In genomic region chrX:110384490-110384889, GRCh38 we compare ENCODE assay signal across 2 cellular contexts.
TF ChIP-seq lines count a peak whose summit lies in the region.

No MANE protein-coding gene starts in this region.

TF ChIP-seq in SK-N-SH, 30 proteins besides CTCF, POLR2A, EP300 and RAD21 (continued from another document):
- TF ChIP-seq RFX5 (IDR thresholded peaks at IDR 0.05; ENCODE audit: low read length) = no peak
- no peak for TF ChIP-seq NFIC (IDR thresholded peaks at IDR 0.05; ENCODE audit: borderline replicate concordance)
- TF ChIP-seq RCOR1 (IDR thresholded peaks at IDR 0.05; ENCODE audit: low read length) = no peak
- TF ChIP-seq YY1 (IDR thresholded peaks at IDR 0.05; ENCODE audit: low read depth) = no peak
- peak; percentile 28 for TF ChIP-seq JUND (IDR thresholded peaks at IDR 0.05)
- TF ChIP-seq ELF1 (IDR thresholded peaks at IDR 0.05) = no peak
- peak; percentile 33; the same call in 1 of the 2 replicates for TF ChIP-seq FOSL2 (IDR thresholded peaks at IDR 0.05; ENCODE audit: borderline replicate concordance, low read depth)
- TF ChIP-seq, protein P1, sequence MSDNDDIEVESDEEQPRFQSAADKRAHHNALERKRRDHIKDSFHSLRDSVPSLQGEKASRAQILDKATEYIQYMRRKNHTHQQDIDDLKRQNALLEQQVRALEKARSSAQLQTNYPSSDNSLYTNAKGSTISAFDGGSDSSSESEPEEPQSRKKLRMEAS (IDR thresholded peaks at IDR 0.05; ENCODE audit: low read depth) = no peak
- no peak for TF ChIP-seq POLR2AphosphoS5 (IDR thresholded peaks at IDR 0.05; ENCODE audit: low read depth, low read length)
- no peak for TF ChIP-seq SIN3A (IDR thresholded peaks at IDR 0.05; ENCODE audit: borderline replicate concordance, low read depth, low read length)
- no peak for TF ChIP-seq FOXM1 (IDR thresholded peaks at IDR 0.05; ENCODE audit: low read depth)
- no peak for TF ChIP-seq TCF12 (IDR thresholded peaks at IDR 0.05)
- no peak for TF ChIP-seq MEF2A (IDR thresholded peaks at IDR 0.05; ENCODE audit: borderline replicate concordance, low read depth)

TF ChIP-seq in SK-N-SH treated with all-trans-retinoic acid at 6 μM for 48 hours, 23 proteins besides CTCF, POLR2A, EP300 and RAD21:
- TF ChIP-seq, protein P2, sequence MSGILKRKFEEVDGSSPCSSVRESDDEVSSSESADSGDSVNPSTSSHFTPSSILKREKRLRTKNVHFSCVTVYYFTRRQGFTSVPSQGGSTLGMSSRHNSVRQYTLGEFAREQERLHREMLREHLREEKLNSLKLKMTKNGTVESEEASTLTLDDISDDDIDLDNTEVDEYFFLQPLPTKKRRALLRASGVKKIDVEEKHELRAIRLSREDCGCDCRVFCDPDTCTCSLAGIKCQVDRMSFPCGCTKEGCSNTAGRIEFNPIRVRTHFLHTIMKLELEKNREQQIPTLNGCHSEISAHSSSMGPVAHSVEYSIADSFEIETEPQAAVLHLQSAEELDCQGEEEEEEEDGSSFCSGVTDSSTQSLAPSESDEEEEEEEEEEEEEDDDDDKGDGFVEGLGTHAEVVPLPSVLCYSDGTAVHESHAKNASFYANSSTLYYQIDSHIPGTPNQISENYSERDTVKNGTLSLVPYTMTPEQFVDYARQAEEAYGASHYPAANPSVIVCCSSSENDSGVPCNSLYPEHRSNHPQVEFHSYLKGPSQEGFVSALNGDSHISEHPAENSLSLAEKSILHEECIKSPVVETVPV (CRISPR knock-in tag; IDR thresholded peaks at IDR 0.05) = no peak
- TF ChIP-seq ZC3H10 (CRISPR knock-in tag; IDR thresholded peaks at IDR 0.05) (no peak), RARB (CRISPR knock-in tag; IDR thresholded peaks at IDR 0.05) (no peak), ISL1 (CRISPR knock-in tag; IDR thresholded peaks at IDR 0.05) (no peak), TSHZ2 (CRISPR knock-in tag; IDR thresholded peaks at IDR 0.05) (no peak), CSDC2 (CRISPR knock-in tag; IDR thresholded peaks at IDR 0.05) (no peak), GLIS3 (CRISPR knock-in tag; IDR thresholded peaks at IDR 0.05) (no peak), ZNF70 (CRISPR knock-in tag; IDR thresholded peaks at IDR 0.05) (no peak), ZFP3 (CRISPR knock-in tag; IDR thresholded peaks at IDR 0.05) (no peak), ZNF565 (CRISPR knock-in tag; conservative IDR thresholded peaks at IDR 0.05; ENCODE audit: low read depth) (no peak), TCF4 (CRISPR knock-in tag; IDR thresholded peaks at IDR 0.05; ENCODE audit: borderline replicate concordance) (no peak), CREB5 (CRISPR knock-in tag; IDR thresholded peaks at IDR 0.05; ENCODE audit: low read depth) (no peak), ARNTL (CRISPR knock-in tag; IDR thresholded peaks at IDR 0.05; ENCODE audit: borderline replicate concordance, low read depth) (no peak), PPARA (CRISPR knock-in tag; IDR thresholded peaks at IDR 0.05; ENCODE audit: borderline replicate concordance) (no peak), PATZ1 (CRISPR knock-in tag; IDR thresholded peaks at IDR 0.05; ENCODE audit: borderline replicate concordance) (no peak), BACH2 (CRISPR knock-in tag; IDR thresholded peaks at IDR 0.05; ENCODE audit: borderline replicate concordance) (no peak), TOX (CRISPR knock-in tag; IDR thresholded peaks at IDR 0.05; ENCODE audit: borderline replicate concordance) (no peak), ZNF8 (CRISPR knock-in tag; IDR thresholded peaks at IDR 0.05) (no peak), SNAI2 (CRISPR knock-in tag; IDR thresholded peaks at IDR 0.05) (no peak)
- TF ChIP-seq, protein P3, sequence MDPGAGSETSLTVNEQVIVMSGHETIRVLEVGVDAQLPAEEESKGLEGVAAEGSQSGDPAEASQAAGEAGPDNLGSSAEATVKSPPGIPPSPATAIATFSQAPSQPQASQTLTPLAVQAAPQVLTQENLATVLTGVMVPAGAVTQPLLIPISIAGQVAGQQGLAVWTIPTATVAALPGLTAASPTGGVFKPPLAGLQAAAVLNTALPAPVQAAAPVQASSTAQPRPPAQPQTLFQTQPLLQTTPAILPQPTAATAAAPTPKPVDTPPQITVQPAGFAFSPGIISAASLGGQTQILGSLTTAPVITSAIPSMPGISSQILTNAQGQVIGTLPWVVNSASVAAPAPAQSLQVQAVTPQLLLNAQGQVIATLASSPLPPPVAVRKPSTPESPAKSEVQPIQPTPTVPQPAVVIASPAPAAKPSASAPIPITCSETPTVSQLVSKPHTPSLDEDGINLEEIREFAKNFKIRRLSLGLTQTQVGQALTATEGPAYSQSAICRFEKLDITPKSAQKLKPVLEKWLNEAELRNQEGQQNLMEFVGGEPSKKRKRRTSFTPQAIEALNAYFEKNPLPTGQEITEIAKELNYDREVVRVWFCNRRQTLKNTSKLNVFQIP (CRISPR knock-in tag; IDR thresholded peaks at IDR 0.05; ENCODE audit: borderline replicate concordance, low read depth) = no peak
